Comparison of ENCODE assay signal across 12 cellular contexts in genomic region chr12:107372229-107372658, GRCh38.
A peak's percentile ranks its signal among the peaks of the same experiment; 100 is the strongest.
DNase-seq lines count a peak whose midpoint lies in the region; ATAC-seq, FAIRE-seq and TF ChIP-seq lines count a peak whose summit lies in the region.
"Had no signal": no experiment of that assay in that cellular context is flagged by ENCODE, and none has a peak within 500 bp of the region (broad histone marks: within the 10 kb centered on the region; RNA-seq: fewer than 3 reads in every experiment).

No MANE protein-coding gene starts in this region.

- H3K4me3 Mint-ChIP-seq in CD8-positive, alpha-beta T cell, result peak overlapping the region; percentile 72
- H3K4me3 Mint-ChIP-seq in activated naive CD4-positive, alpha-beta T cell treated with anti-CD3 and anti-CD28 coated beads, Interleukin-2, amount 50 U/mL, for 24 hours, result peak overlapping the region; percentile 66

- FAIRE-seq in keratinocyte (lab: Jason Lieb, UNC), result no peak

- no peak for TF ChIP-seq CTCF in CD8-positive, alpha-beta T cell (IDR thresholded peaks at IDR 0.05)
- peak in 2 of 3 experiments; percentile 10 to 11 for TF ChIP-seq CTCF in keratinocyte (optimal IDR thresholded peaks at IDR 0.05 in 1 of 3, IDR thresholded peaks at IDR 0.05 in 1 of 3, conservative IDR thresholded peaks at IDR 0.05 in 1 of 3; ENCODE audit: extremely low read depth in 1 of 3, insufficient read depth in 2 of 3, low read length in 3 of 3)

- CTCF ChIA-PET in CD8-positive, alpha-beta T cell (lab: Charles Lee), result interaction anchor here (1.2 to 1.9 kb wide), 7 partner anchors 10 to 240 kb away, joined by 3 to 8 read pairs (median 6); no protein-coding TSS in a partner anchor

- H4K20me1 ChIP-seq in keratinocyte (ENCODE audit: control insufficient read depth, extremely low read depth, insufficient read depth, low read length), result no peaks in the 10 kb centered on the region

- peak overlapping the region; percentile 89 for H3K27ac Mint-ChIP-seq in CD8-positive, alpha-beta T cell
- peak overlapping the region; percentile 83 for H3K27ac Mint-ChIP-seq in activated naive CD4-positive, alpha-beta T cell treated with anti-CD3 and anti-CD28 coated beads, Interleukin-2, amount 50 U/mL, for 24 hours

- H3K9me3 ChIP-seq in CD8-positive, alpha-beta T cell (ENCODE audit: low read length), result no peaks in the 10 kb centered on the region
- no peaks in the 10 kb centered on the region for H3K9me3 ChIP-seq in keratinocyte (ENCODE audit: control insufficient read depth, low read depth, low read length)
- H3K9me3 ChIP-seq: heart left ventricle had no signal

- no peaks in the 10 kb centered on the region for H3K36me3 ChIP-seq in CD8-positive, alpha-beta T cell (ENCODE audit: insufficient read depth, low read length)
- H3K36me3 ChIP-seq in keratinocyte (ENCODE audit: control insufficient read depth in 2 of 2, extremely low read depth in 1 of 2, insufficient read depth in 2 of 2, low read length in 2 of 2), result no peaks in the 10 kb centered on the region
- H3K36me3 ChIP-seq: cardiac muscle cell, heart left ventricle had no signal

- no peaks in the 10 kb centered on the region for H3K79me2 ChIP-seq in keratinocyte (ENCODE audit: control insufficient read depth, insufficient read depth, low read length)

- no peak overlapping the region for H3K9ac ChIP-seq in keratinocyte (ENCODE audit: control insufficient read depth, extremely low read depth, insufficient read depth, low read length)

- no peaks in the 10 kb centered on the region for H3K27me3 Mint-ChIP-seq in CD8-positive, alpha-beta T cell (ENCODE audit: low read depth)
- no peaks in the 10 kb centered on the region for H3K27me3 Mint-ChIP-seq in activated naive CD4-positive, alpha-beta T cell treated with anti-CD3 and anti-CD28 coated beads, Interleukin-2, amount 50 U/mL, for 24 hours

- peaks cover 74% of the 10 kb centered on the region for H3K4me1 ChIP-seq in CD8-positive, alpha-beta T cell (ENCODE audit: insufficient read depth, low read length)
- peaks cover 9% of the 10 kb centered on the region for H3K4me1 ChIP-seq in keratinocyte (ENCODE audit: control insufficient read depth, extremely low read depth, insufficient read depth, low read length)

- H3K4me3 ChIP-seq in CD8-positive, alpha-beta T cell (ENCODE audit: low read depth, low read length), result peak overlapping the region; percentile 7
- H3K4me3 ChIP-seq in keratinocyte (ENCODE audit: control insufficient read depth in 2 of 3, extremely low read depth in 1 of 3, insufficient read depth in 2 of 3, low read depth in 1 of 3, low read length in 3 of 3), result no peak overlapping the region
- H3K4me3 ChIP-seq: cardiac muscle cell, heart left ventricle had no signal

- POLR2A ChIA-PET in CD8-positive, alpha-beta T cell (lab: Charles Lee), result interaction anchor here (1.0 to 6.7 kb wide), 7 partner anchors 8 to 52 kb away, joined by 3 to 76 read pairs (median 4); a partner anchor contains a TSS

- H3K27me3 ChIP-seq in CD8-positive, alpha-beta T cell (ENCODE audit: insufficient read depth, low read length), result no peaks in the 10 kb centered on the region
- no peaks in the 10 kb centered on the region for H3K27me3 ChIP-seq in keratinocyte (ENCODE audit: control insufficient read depth, extremely low read depth, insufficient read depth, low read length)
- H3K27me3 ChIP-seq: cardiac muscle cell had no signal

- H3K36me3 Mint-ChIP-seq in CD8-positive, alpha-beta T cell, result no peaks in the 10 kb centered on the region
- peaks cover 1% of the 10 kb centered on the region for H3K36me3 Mint-ChIP-seq in activated naive CD4-positive, alpha-beta T cell treated with anti-CD3 and anti-CD28 coated beads, Interleukin-2, amount 50 U/mL, for 24 hours

- no peaks in the 10 kb centered on the region for H3K9me1 ChIP-seq in keratinocyte (ENCODE audit: control insufficient read depth, extremely low read depth, insufficient read depth, low read length)

- ATAC-seq in CD8-positive, alpha-beta T cell, result peak; percentile 66
- ATAC-seq: heart left ventricle had no signal

- dilution Hi-C loops in keratinocyte (cut with MboI; ENCODE audit: extremely low pct_ligation_motif_present, low sequenced_read_pairs), result no loop called here

- intact Hi-C loops in CD8-positive, alpha-beta T cell (cut with DNase I, micrococcal nuclease), result loop anchor here (1.0 to 10.0 kb wide), 3 partner anchors 51 to 1143 kb away; partner anchors contain the start of gene FICD (in 1 of the 2)

- H3K9me3 Mint-ChIP-seq in CD8-positive, alpha-beta T cell, result no peaks in the 10 kb centered on the region
- no peaks in the 10 kb centered on the region for H3K9me3 Mint-ChIP-seq in activated naive CD4-positive, alpha-beta T cell treated with anti-CD3 and anti-CD28 coated beads, Interleukin-2, amount 50 U/mL, for 24 hours

- H2AFZ ChIP-seq in keratinocyte (ENCODE audit: control insufficient read depth, low read length), result no peak overlapping the region

- H3K27ac ChIP-seq in CD8-positive, alpha-beta T cell (ENCODE audit: low read depth, low read length), result peak overlapping the region; percentile 43
- H3K27ac ChIP-seq in keratinocyte (ENCODE audit: control insufficient read depth, insufficient read depth, low read length), result no peak overlapping the region
- H3K27ac ChIP-seq: cardiac muscle cell had no signal

- DNase-seq in CD8-positive, alpha-beta T cell, result peak in 6 of 7 experiments; percentile 7 to 63 (median 28)
- DNase-seq in NCI-H69 (lab: John Stamatoyannopoulos, UW) (peak; percentile 43), keratinocyte (ENCODE audit: low read depth, low spot score) (no peak), HK-2 (ENCODE audit: unreplicated experiment) (no peak), AG20443 (ENCODE audit: low spot score) (no peak), amniotic stem cell (lab: John Stamatoyannopoulos, UW) (no peak), NCI-H526 (lab: John Stamatoyannopoulos, UW) (no peak)
- DNase-seq: DMS79, H7, heart left ventricle had no signal

- no peak overlapping the region for H3K4me2 ChIP-seq in keratinocyte (ENCODE audit: control insufficient read depth, extremely low read depth, insufficient read depth, low read depth, low read length)

- peaks cover 83% of the 10 kb centered on the region for H3K4me1 Mint-ChIP-seq in CD8-positive, alpha-beta T cell (ENCODE audit: low read depth)
- H3K4me1 Mint-ChIP-seq in activated naive CD4-positive, alpha-beta T cell treated with anti-CD3 and anti-CD28 coated beads, Interleukin-2, amount 50 U/mL, for 24 hours, result peaks cover 86% of the 10 kb centered on the region

Comparison
In these comparisons a context has a peak if more than half of its experiments do, and no peak if none do; other contexts are left out.
1. DNase-seq: peak in CD8-positive, alpha-beta T cell (6 of 7) and NCI-H69 (single experiment); none in keratinocyte (single experiment), HK-2 (single experiment), AG20443 (single experiment), amniotic stem cell (single experiment) and NCI-H526 (0 of 2).